In genomic region chr10:3668961-3669330, GRCh38 we compare ENCODE assay signal across 14 cellular contexts.
DNase-seq lines count a peak whose midpoint lies in the region; ATAC-seq, FAIRE-seq and TF ChIP-seq lines count a peak whose summit lies in the region.
"Had no signal": no experiment of that assay in that cellular context is flagged by ENCODE, and none has a peak within 500 bp of the region (broad histone marks: within the 10 kb centered on the region; RNA-seq: fewer than 3 reads in every experiment).

No MANE protein-coding gene starts in this region.

- POLR2A ChIA-PET in HepG2 (lab: Yijun Ruan, JAX), result no interaction called here

- ATAC-seq in activated T-helper 17 cell treated with anti-CD3 and anti-CD28 coated beads, Interleukin-2, amount 50 U/mL, for 72 hours (replicated peaks), result peak; percentile 60
- ATAC-seq in HepG2 (no peak), GM21447 (IDR thresholded peaks at IDR 0.05; ENCODE audit: unreplicated experiment) (no peak), GM18505 (IDR thresholded peaks at IDR 0.05; ENCODE audit: unreplicated experiment) (no peak), GM18867 (IDR thresholded peaks at IDR 0.05; ENCODE audit: unreplicated experiment) (no peak)

- CTCF ChIA-PET in activated naive CD4-positive, alpha-beta T cell treated with anti-CD3 and anti-CD28 coated beads, Interleukin-2, amount 10 ng/mL, durations not matched to agents 7 days and 5 days (lab: Charles Lee), result interaction anchor here (0.5 kb wide), 1 partner anchor 30 kb away, joined by 3 read pairs; no protein-coding TSS in a partner anchor
- CTCF ChIA-PET in HepG2 (lab: Yijun Ruan, JAX; ENCODE audit: low intra/inter-chr PET ratio, low total read pairs), result no interaction called here

- no peaks in the 10 kb centered on the region for H3K9me3 Mint-ChIP-seq in activated naive CD4-positive, alpha-beta T cell treated with anti-CD3 and anti-CD28 coated beads, Interleukin-2, amount 10 ng/mL, durations not matched to agents 7 days and 5 days
- H3K9me3 Mint-ChIP-seq in activated T-helper 17 cell treated with anti-CD3 and anti-CD28 coated beads, Interleukin-2, amount 50 U/mL, for 72 hours, result no peaks in the 10 kb centered on the region

- intact Hi-C loops in HepG2 (cut with micrococcal nuclease; ENCODE audit: unreplicated experiment), result no loop called here
- intact Hi-C loops in vagina (cut with DNase I), result no loop called here

- H3K36me3 ChIP-seq in HepG2 (replicated peaks in 1 of 2; ENCODE audit: control insufficient read depth in 1 of 2, insufficient read depth in 2 of 2, low read length in 2 of 2) (no peaks in the 10 kb centered on the region), vagina (no peaks in the 10 kb centered on the region)
- H3K36me3 ChIP-seq: BE2C, left ventricle myocardium inferior, prostate gland had no signal

- H3K36me3 Mint-ChIP-seq in activated naive CD4-positive, alpha-beta T cell treated with anti-CD3 and anti-CD28 coated beads, Interleukin-2, amount 10 ng/mL, durations not matched to agents 7 days and 5 days, result no peaks in the 10 kb centered on the region
- H3K36me3 Mint-ChIP-seq in activated T-helper 17 cell treated with anti-CD3 and anti-CD28 coated beads, Interleukin-2, amount 50 U/mL, for 72 hours (ENCODE audit: low read depth), result no peaks in the 10 kb centered on the region

- FAIRE-seq in HepG2 (lab: Jason Lieb, UNC), result no peak
- FAIRE-seq: colon had no signal

- peak overlapping the region; percentile 67 for H3K4me2 ChIP-seq in HepG2 (ENCODE audit: low read depth, low read length)

- 64% methylated on average over 4 of the region's 4 CpGs for WGBS in HepG2 (ENCODE audit: low lambda C conversion rate)

- H3K27me3 Mint-ChIP-seq in activated naive CD4-positive, alpha-beta T cell treated with anti-CD3 and anti-CD28 coated beads, Interleukin-2, amount 10 ng/mL, durations not matched to agents 7 days and 5 days, result peaks cover 5% of the 10 kb centered on the region
- no peaks in the 10 kb centered on the region for H3K27me3 Mint-ChIP-seq in activated T-helper 17 cell treated with anti-CD3 and anti-CD28 coated beads, Interleukin-2, amount 50 U/mL, for 72 hours

- H4K20me1 ChIP-seq in HepG2 (ENCODE audit: insufficient read depth, low read length), result no peaks in the 10 kb centered on the region

- H3K79me2 ChIP-seq in HepG2 (ENCODE audit: insufficient read depth, low read length), result no peaks in the 10 kb centered on the region

- H3K27me3 ChIP-seq in HepG2 (ENCODE audit: control insufficient read depth in 1 of 2, insufficient read depth in 2 of 2, low read length in 2 of 2) (peaks cover 0 to 14% of the 10 kb centered on the region in 2 experiments; a peak in 3 of 5 replicates), vagina (no peaks in the 10 kb centered on the region)
- H3K27me3 ChIP-seq: BE2C had no signal

- H3K4me1 ChIP-seq in HepG2 (ENCODE audit: insufficient read depth, low read length), result no peaks in the 10 kb centered on the region
- H3K4me1 ChIP-seq in vagina, result peaks cover 9% of the 10 kb centered on the region
- H3K4me1 ChIP-seq: left ventricle myocardium inferior, prostate gland had no signal

- no peak for TF ChIP-seq CTCF in HepG2 (CRISPR knock-in tag; IDR thresholded peaks at IDR 0.05)
- no peak for TF ChIP-seq CTCF in vagina (IDR thresholded peaks at IDR 0.05)

- peak overlapping the region; percentile 100 for H3K27ac Mint-ChIP-seq in activated naive CD4-positive, alpha-beta T cell treated with anti-CD3 and anti-CD28 coated beads, Interleukin-2, amount 10 ng/mL, durations not matched to agents 7 days and 5 days
- peak overlapping the region; percentile 91 for H3K27ac Mint-ChIP-seq in activated T-helper 17 cell treated with anti-CD3 and anti-CD28 coated beads, Interleukin-2, amount 50 U/mL, for 72 hours

- no peak overlapping the region for H2AFZ ChIP-seq in HepG2 (ENCODE audit: low read length)

- no peak for TF ChIP-seq RAD21 in HepG2 (CRISPR knock-in tag; IDR thresholded peaks at IDR 0.05)

- no peak overlapping the region for H3K9ac ChIP-seq in HepG2 (ENCODE audit: insufficient read depth, low read depth, low read length)

- H3K4me1 Mint-ChIP-seq in activated naive CD4-positive, alpha-beta T cell treated with anti-CD3 and anti-CD28 coated beads, Interleukin-2, amount 10 ng/mL, durations not matched to agents 7 days and 5 days, result peaks cover 48% of the 10 kb centered on the region
- H3K4me1 Mint-ChIP-seq in activated T-helper 17 cell treated with anti-CD3 and anti-CD28 coated beads, Interleukin-2, amount 50 U/mL, for 72 hours, result peaks cover 21% of the 10 kb centered on the region

- TF ChIP-seq POLR2A in HepG2 (IDR thresholded peaks at IDR 0.05; ENCODE audit: insufficient read depth in 1 of 2, low read depth in 2 of 2, low read length in 2 of 2), result no peak
- TF ChIP-seq POLR2A in vagina (IDR thresholded peaks at IDR 0.05), result no peak
- no peak for TF ChIP-seq POLR2A in GM18505 (IDR thresholded peaks at IDR 0.05; ENCODE audit: borderline replicate concordance, extremely low read depth, insufficient read depth, insufficient read length)

- H3K9me3 ChIP-seq in HepG2 (ENCODE audit: low read length) (no peaks in the 10 kb centered on the region), vagina (no peaks in the 10 kb centered on the region)
- H3K9me3 ChIP-seq: BE2C, left ventricle myocardium inferior, prostate gland had no signal

- H3K27ac ChIP-seq in HepG2 (ENCODE audit: extremely low read length, insufficient read depth, low read length) (no peak overlapping the region), vagina (peak overlapping the region; percentile 41)
- H3K27ac ChIP-seq: left ventricle myocardium inferior had no signal

- in situ Hi-C loops in HepG2 (cut with HindIII; ENCODE audit: extremely low pct_ligation_motif_present, low pct_unique_long_range_greater_than_20kb), result no loop called here

- no peak for TF ChIP-seq EP300 in HepG2 (IDR thresholded peaks at IDR 0.05; ENCODE audit: low read depth in 2 of 2, low read length in 2 of 2)
- TF ChIP-seq EP300 in HepG2 (CRISPR knock-in tag; IDR thresholded peaks at IDR 0.05; ENCODE audit: borderline replicate concordance), result no peak

- DNase-seq in activated naive CD4-positive, alpha-beta T cell treated with anti-CD3 and anti-CD28 coated beads, Interleukin-2, amount 10 ng/mL, durations not matched to agents 7 days and 5 days, result no peak
- DNase-seq in activated naive CD4-positive, alpha-beta T cell (lab: John Stamatoyannopoulos, UW), result no peak
- no peak for DNase-seq in HepG2 (ENCODE audit: low spot score)
- no peak for DNase-seq in vagina (ENCODE audit: extremely low spot score in 2 of 2)
- DNase-seq: left ventricle myocardium inferior, NCI-H2029, substantia nigra had no signal

- H3K4me3 ChIP-seq in HepG2 (replicated peaks in 1 of 3; ENCODE audit: insufficient read depth in 1 of 3, low read depth in 2 of 3, low read length in 3 of 3) (peak overlapping the region in 1 of 3 experiments; percentile 56; a peak in 1 of 6 replicates), vagina (no peak overlapping the region)
- H3K4me3 ChIP-seq: left ventricle myocardium inferior, prostate gland had no signal

- no TSS peak for BruUV-seq in HepG2 (replicated peaks; lab: Mats Ljungman, UMichigan)

- H3K4me3 Mint-ChIP-seq in activated naive CD4-positive, alpha-beta T cell treated with anti-CD3 and anti-CD28 coated beads, Interleukin-2, amount 10 ng/mL, durations not matched to agents 7 days and 5 days, result peak overlapping the region; percentile 76
- H3K4me3 Mint-ChIP-seq in activated T-helper 17 cell treated with anti-CD3 and anti-CD28 coated beads, Interleukin-2, amount 50 U/mL, for 72 hours, result peak overlapping the region; percentile 91

TF ChIP-seq in HepG2, 621 proteins besides CTCF, POLR2A, EP300 and RAD21:
- TF ChIP-seq BCL6 (CRISPR knock-in tag; IDR thresholded peaks at IDR 0.05), result no peak
- TF ChIP-seq, protein P1, sequence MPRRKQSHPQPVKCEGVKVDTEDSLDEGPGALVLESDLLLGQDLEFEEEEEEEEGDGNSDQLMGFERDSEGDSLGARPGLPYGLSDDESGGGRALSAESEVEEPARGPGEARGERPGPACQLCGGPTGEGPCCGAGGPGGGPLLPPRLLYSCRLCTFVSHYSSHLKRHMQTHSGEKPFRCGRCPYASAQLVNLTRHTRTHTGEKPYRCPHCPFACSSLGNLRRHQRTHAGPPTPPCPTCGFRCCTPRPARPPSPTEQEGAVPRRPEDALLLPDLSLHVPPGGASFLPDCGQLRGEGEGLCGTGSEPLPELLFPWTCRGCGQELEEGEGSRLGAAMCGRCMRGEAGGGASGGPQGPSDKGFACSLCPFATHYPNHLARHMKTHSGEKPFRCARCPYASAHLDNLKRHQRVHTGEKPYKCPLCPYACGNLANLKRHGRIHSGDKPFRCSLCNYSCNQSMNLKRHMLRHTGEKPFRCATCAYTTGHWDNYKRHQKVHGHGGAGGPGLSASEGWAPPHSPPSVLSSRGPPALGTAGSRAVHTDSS (CRISPR knock-in tag; conservative IDR thresholded peaks at IDR 0.05), result no peak
- TF ChIP-seq HCFC1 (IDR thresholded peaks at IDR 0.05; ENCODE audit: low read depth, low read length), result no peak
- TF ChIP-seq ZNF326 (CRISPR knock-in tag; IDR thresholded peaks at IDR 0.05; ENCODE audit: borderline replicate concordance), result no peak
- no peak for TF ChIP-seq ZNF414 (CRISPR knock-in tag; IDR thresholded peaks at IDR 0.05)
- no peak for TF ChIP-seq ZNF746 (CRISPR knock-in tag; IDR thresholded peaks at IDR 0.05)
- no peak for TF ChIP-seq NR3C1 (CRISPR knock-in tag; IDR thresholded peaks at IDR 0.05)
- no peak for TF ChIP-seq TFDP2 (CRISPR knock-in tag; IDR thresholded peaks at IDR 0.05)
- TF ChIP-seq FOSL2 (CRISPR knock-in tag; IDR thresholded peaks at IDR 0.05), result no peak
- no peak for TF ChIP-seq ZNF678 (CRISPR knock-in tag; IDR thresholded peaks at IDR 0.05)
- TF ChIP-seq ZNF766 (CRISPR knock-in tag; IDR thresholded peaks at IDR 0.05; ENCODE audit: borderline replicate concordance), result no peak
- TF ChIP-seq NCOA1 (CRISPR knock-in tag; IDR thresholded peaks at IDR 0.05), result no peak
- no peak for TF ChIP-seq ZNF780A (CRISPR knock-in tag; IDR thresholded peaks at IDR 0.05)
- no peak for TF ChIP-seq ZNF264 (CRISPR knock-in tag; IDR thresholded peaks at IDR 0.05)
